Comparison of ENCODE assay signal across 34 cellular contexts in the genomic region with DNA sequence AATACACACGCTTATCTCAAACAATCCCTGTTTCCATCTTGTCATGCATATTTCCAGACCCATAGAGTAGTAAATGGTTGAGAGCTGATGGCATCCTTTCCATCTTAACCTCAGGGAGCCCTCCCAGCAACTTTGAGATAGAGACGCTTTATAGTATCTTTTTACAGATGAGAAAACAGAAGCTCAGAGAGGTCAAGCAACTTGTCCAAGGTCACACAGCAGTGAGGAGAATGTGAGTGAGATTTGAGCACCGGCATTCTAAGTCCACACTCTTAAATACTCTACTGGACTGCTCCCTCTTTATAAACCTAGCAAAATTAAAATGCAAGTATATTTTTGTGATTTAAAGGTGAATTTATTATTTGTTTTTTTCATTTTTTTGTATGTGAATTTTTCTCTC. TPM values are rescaled to one million over a fixed set of nuclear protein-coding genes. Genes with fewer than 3 reads are reported as not detected.
"Had no signal": no experiment of that assay in that cellular context is flagged by ENCODE, and none has a peak within 500 bp of the region (broad histone marks: within the 10 kb centered on the region; RNA-seq: fewer than 3 reads in every experiment).

No MANE protein-coding gene starts in this region.

- H3K36me3 ChIP-seq: esophagus squamous epithelium, gastrocnemius medialis, heart right ventricle, left lung, lower lobe of right lung had no signal

- H3K9me3 Mint-ChIP-seq: mesothelial cell of epicardium had no signal

- H3K27ac ChIP-seq: coronary artery, dorsolateral prefrontal cortex, epithelial cell of prostate, esophagus squamous epithelium, gastrocnemius medialis, heart right ventricle, left lung, lower lobe of right lung had no signal

- FAIRE-seq: colon, endometrium, islet of Langerhans, keratinocyte had no signal

- H3K9me3 ChIP-seq: esophagus squamous epithelium, gastrocnemius medialis, mucosa of descending colon had no signal

- H3K36me3 Mint-ChIP-seq: mesothelial cell of epicardium, naive B cell had no signal

- DNase-seq: dermis blood vessel endothelial cell; dorsolateral prefrontal cortex; effector CD4-positive, alpha-beta T cell; effector memory CD4-positive, alpha-beta T cell; endodermal cell; erythroblast; esophagus squamous epithelium; foreskin fibroblast; foreskin melanocyte; gastrocnemius medialis; glutamatergic neuron; head of caudate nucleus; heart right ventricle; hippocampal formation; left cardiac atrium; left lung; left ventricle myocardium superior; lower lobe of right lung; mesenchymal stem cell; mucosa of descending colon; naive B cell had no signal

- H3K4me1 Mint-ChIP-seq: endodermal cell, mesothelial cell of epicardium, naive B cell had no signal

- ATAC-seq: esophagus mucosa, gastrocnemius medialis, heart right ventricle, left cardiac atrium, left lung, left ventricle myocardium superior, lower lobe of right lung, mucosa of descending colon had no signal

- H3K4me3 ChIP-seq: coronary artery, dorsolateral prefrontal cortex, esophagus squamous epithelium, gastrocnemius medialis, heart right ventricle, left lung, lower lobe of right lung, mucosa of descending colon had no signal

- H3K4me3 Mint-ChIP-seq: endodermal cell, mesothelial cell of epicardium, naive B cell had no signal

- H3K27ac Mint-ChIP-seq: endodermal cell, mesothelial cell of epicardium, naive B cell had no signal

- H3K4me1 ChIP-seq: esophagus squamous epithelium, gastrocnemius medialis, heart right ventricle, left lung, lower lobe of right lung had no signal

RNA-seq across cellular contexts. Expression of gene KCNG4, which starts 19.9 kb away (rescaled TPM):
- total RNA-seq: dermis blood vessel endothelial cell, endodermal cell, esophagus mucosa, esophagus squamous epithelium, gastrocnemius medialis, glomerular endothelial cell, heart right ventricle, kidney epithelial cell, left cardiac atrium, left lung, left ventricle myocardium superior, lower leg skin, lower lobe of right lung, lung microvascular endothelial cell, mesenteric fat pad, mesothelial cell of epicardium, mucosa of descending colon had no signal
- polyA plus RNA-seq: heart right ventricle, keratinocyte had no signal

RNA-seq across cellular contexts. Expression of gene WFDC1, which starts 35.0 kb away (rescaled TPM):
- total RNA-seq: dermis blood vessel endothelial cell, glomerular endothelial cell, lung microvascular endothelial cell had no signal
- polyA plus RNA-seq: keratinocyte had no signal
